24 cellular contexts compared by ENCODE assay signal in the genomic region with DNA sequence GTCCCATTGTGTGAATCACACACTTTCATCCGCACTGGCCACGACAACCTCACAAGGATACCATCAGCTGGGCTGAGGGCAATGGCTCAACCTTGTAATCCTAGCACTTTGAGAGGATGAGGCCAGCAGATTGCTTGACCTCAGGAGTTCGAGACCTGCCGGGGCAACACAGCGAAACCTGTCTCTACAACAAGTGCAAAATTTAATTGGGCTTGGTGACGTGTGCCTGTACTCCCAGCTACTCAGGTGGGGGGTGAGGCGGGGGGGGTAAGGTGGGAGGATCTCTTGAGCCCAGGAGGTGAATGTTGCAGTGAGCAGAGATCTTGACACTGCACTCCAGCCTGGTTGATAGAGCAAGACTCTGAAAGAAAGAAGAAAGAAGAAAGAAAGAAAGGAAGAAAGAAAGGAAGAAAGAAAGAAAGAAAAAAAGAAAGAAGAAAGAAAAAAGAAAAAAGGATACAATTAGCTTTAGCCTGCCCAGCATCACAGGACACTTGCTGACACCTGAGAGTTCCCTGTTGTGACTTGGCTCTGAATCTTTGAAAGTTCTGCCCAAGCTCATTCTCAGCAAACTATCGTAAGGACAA. TPM values are rescaled to one million over a fixed set of nuclear protein-coding genes. Genes with fewer than 3 reads are reported as not detected.
DNase-seq lines count a peak whose midpoint lies in the region; ATAC-seq and TF ChIP-seq lines count a peak whose summit lies in the region.
"Had no signal": no experiment of that assay in that cellular context is flagged by ENCODE, and none has a peak within 500 bp of the region (broad histone marks: within the 10 kb centered on the region; RNA-seq: fewer than 3 reads in every experiment).

No MANE protein-coding gene starts in this region.

- H3K9me3 Mint-ChIP-seq in nephron progenitor cell (peaks cover 18% of the 10 kb centered on the region), H9 (peaks cover 3 to 19% of the 10 kb centered on the region in 2 experiments; a peak in 3 of 5 replicates)
- no peaks in the 10 kb centered on the region for H3K9me3 Mint-ChIP-seq in stimulated activated naive B cell treated with anti-CD40 and anti-IgM and Interleukin-4, amounts not matched to agents 10 μg/mL and 1 μg/mL and 100 μg/mL, for 72 hours
- H3K9me3 Mint-ChIP-seq: CD8-positive, alpha-beta memory T cell; HFFc6; IgD-negative memory B cell had no signal

- H3K56ac ChIP-seq in H9 (ENCODE audit: insufficient read length, low read depth, low read length), result no peak overlapping the region

- H3K9me3 ChIP-seq in H9 (ENCODE audit: control insufficient read depth, low read depth, low read length), result peaks cover 6% of the 10 kb centered on the region
- H3K9me3 ChIP-seq: BE2C had no signal

- no peak overlapping the region for H3K23ac ChIP-seq in H9 (ENCODE audit: insufficient read length, low read depth, low read length)

- H3K79me2 ChIP-seq in H9 (ENCODE audit: insufficient read depth, low read length), result no peaks in the 10 kb centered on the region

- H4K91ac ChIP-seq in H9 (ENCODE audit: insufficient read length, low read depth, low read length), result no peak overlapping the region

- H3K4ac ChIP-seq in H9 (ENCODE audit: low read depth, low read length), result no peak overlapping the region

- no peak overlapping the region for H2BK20ac ChIP-seq in H9 (ENCODE audit: low read depth, low read length, poor library complexity, severe bottlenecking)

- H3K27me3 Mint-ChIP-seq in nephron progenitor cell (ENCODE audit: low read depth, poor library complexity) (peaks cover 100% of the 10 kb centered on the region), H9 (ENCODE audit: low read depth) (peaks cover 94% of the 10 kb centered on the region)
- peaks cover 65 to 89% of the 10 kb centered on the region in 2 donors for H3K27me3 Mint-ChIP-seq in stimulated activated naive B cell treated with anti-CD40 and anti-IgM and Interleukin-4, amounts not matched to agents 10 μg/mL and 1 μg/mL and 100 μg/mL, for 72 hours

- no peak overlapping the region for H2BK15ac ChIP-seq in H9 (ENCODE audit: low read depth, low read length)

- no peaks in the 10 kb centered on the region for H3K36me3 Mint-ChIP-seq in nephron progenitor cell (ENCODE audit: low read depth)
- no peaks in the 10 kb centered on the region for H3K36me3 Mint-ChIP-seq in stimulated activated naive B cell treated with anti-CD40 and anti-IgM and Interleukin-4, amounts not matched to agents 10 μg/mL and 1 μg/mL and 100 μg/mL, for 72 hours
- peaks cover 5 to 8% (median 5%) of the 10 kb centered on the region in 3 experiments for H3K36me3 Mint-ChIP-seq in H9 (ENCODE audit: insufficient read depth in 1 of 3, low read depth in 3 of 3)
- H3K36me3 Mint-ChIP-seq: CD4-positive, CD25-positive, alpha-beta regulatory T cell had no signal

- H3K18ac ChIP-seq in H9 (ENCODE audit: insufficient read length, low read depth, low read length), result no peak overlapping the region

- no peak overlapping the region for H3T11ph ChIP-seq in H9 (ENCODE audit: low read length)

- H2AFZ ChIP-seq in H9 (ENCODE audit: low read length), result no peak overlapping the region

- H3K27ac Mint-ChIP-seq in nephron progenitor cell (no peak overlapping the region), H9 (no peak overlapping the region)
- H3K27ac Mint-ChIP-seq in stimulated activated naive B cell treated with anti-CD40 and anti-IgM and Interleukin-4, amounts not matched to agents 10 μg/mL and 1 μg/mL and 100 μg/mL, for 72 hours, result peak overlapping the region; percentile 21
- H3K27ac Mint-ChIP-seq: CD4-positive, CD25-positive, alpha-beta regulatory T cell; HFFc6 had no signal

- H3K14ac ChIP-seq in H9 (ENCODE audit: insufficient read depth, low read length), result no peak overlapping the region

- peaks cover 59% of the 10 kb centered on the region for H3K27me3 ChIP-seq in H9 (ENCODE audit: insufficient read depth, low read length)

- no peak overlapping the region for H4K5ac ChIP-seq in H9 (ENCODE audit: insufficient read length, low read depth, low read length)

- H3K4me3 Mint-ChIP-seq in nephron progenitor cell (peak overlapping the region; percentile 14), H9 (no peak overlapping the region)
- no peak overlapping the region for H3K4me3 Mint-ChIP-seq in stimulated activated naive B cell treated with anti-CD40 and anti-IgM and Interleukin-4, amounts not matched to agents 10 μg/mL and 1 μg/mL and 100 μg/mL, for 72 hours
- H3K4me3 Mint-ChIP-seq: CD8-positive, alpha-beta memory T cell; HFFc6; IgD-negative memory B cell had no signal

- H3K79me1 ChIP-seq in H9 (ENCODE audit: insufficient read depth, low read depth, low read length, poor library complexity, severe bottlenecking), result no peaks in the 10 kb centered on the region

- no peak overlapping the region for H3K9ac ChIP-seq in H9 (ENCODE audit: extremely low read depth, insufficient read length, low read length)

- H3K23me2 ChIP-seq in H9 (ENCODE audit: insufficient read length, low read depth, low read length, poor library complexity, severe bottlenecking), result peaks cover 14% of the 10 kb centered on the region

- H3K27ac ChIP-seq in H9 (ENCODE audit: insufficient read length, low read depth, low read length), result no peak overlapping the region

- no peak overlapping the region for H2BK12ac ChIP-seq in H9 (ENCODE audit: insufficient read length, low read depth, low read length)

- H3K4me2 ChIP-seq in H9 (ENCODE audit: insufficient read depth, insufficient read length, low read length), result no peak overlapping the region

- no peak overlapping the region for H4K8ac ChIP-seq in H9 (replicated peaks; ENCODE audit: insufficient read length, low read depth, low read length)

- DNase-seq in NCI-H2171 treated with DMSO at 0.1 percent for 48 hours (lab: John Stamatoyannopoulos, UW) (peak; percentile 11), NCI-H2171 (lab: John Stamatoyannopoulos, UW) (no peak), RKO (ENCODE audit: low spot score) (peak; percentile 48), nephron progenitor cell (no peak), Ammon's horn (ENCODE audit: low spot score) (no peak), SKM-1 treated with dmso at 0.1 percent for 144 hours (lab: John Stamatoyannopoulos, UW; ENCODE audit: unreplicated experiment) (no peak), H9 (no peak)
- no peak for DNase-seq in stimulated activated naive B cell treated with anti-CD40 and anti-IgM and Interleukin-4, amounts not matched to agents 10 μg/mL and 1 μg/mL and 100 μg/mL, for 72 hours
- DNase-seq: BE2C; C1 segment of cervical spinal cord; CD4-positive, CD25-positive, alpha-beta regulatory T cell; CD8-positive, alpha-beta memory T cell; COR-L47; DMS 273 treated with DMSO at 0.1 percent for 48 hours; DMS53; DND-41; EL; HCEC 1CT; HFFc6 had no signal

- H3K4me1 Mint-ChIP-seq in nephron progenitor cell (peaks cover 36% of the 10 kb centered on the region), H9 (peaks cover 54 to 65% of the 10 kb centered on the region in 2 experiments)
- H3K4me1 Mint-ChIP-seq in stimulated activated naive B cell treated with anti-CD40 and anti-IgM and Interleukin-4, amounts not matched to agents 10 μg/mL and 1 μg/mL and 100 μg/mL, for 72 hours, result peaks cover 11 to 20% of the 10 kb centered on the region in 2 donors

- no peak for TF ChIP-seq CTCF in nephron progenitor cell (IDR thresholded peaks at IDR 0.05)
- TF ChIP-seq CTCF in H9 (conservative IDR thresholded peaks at IDR 0.05), result no peak

- no peak overlapping the region for H2BK5ac ChIP-seq in H9 (ENCODE audit: insufficient read length, low read length)

- H2AK5ac ChIP-seq in H9 (ENCODE audit: insufficient read length, low read length), result no peak overlapping the region

- H3K4me1 ChIP-seq in H9 (ENCODE audit: insufficient read depth, low read length), result no peaks in the 10 kb centered on the region; the same call in 1 of the 2 replicates
- H3K4me1 ChIP-seq: BE2C had no signal

- WGBS in H9 (ENCODE audit: extremely low coverage, insufficient read length, low lambda C conversion rate), result no CpG with 5 or more reads among the region's 8 CpGs

- no peak for ATAC-seq in stimulated activated naive B cell treated with anti-CD40 and anti-IgM and Interleukin-4, amounts not matched to agents 10 μg/mL and 1 μg/mL and 100 μg/mL, for 72 hours (replicated peaks)
- ATAC-seq: GM12878 had no signal

- H4K20me1 ChIP-seq in H9 (ENCODE audit: control insufficient read depth, insufficient read depth, insufficient read length), result no peaks in the 10 kb centered on the region

- H2BK120ac ChIP-seq in H9 (ENCODE audit: low read depth, low read length, poor library complexity, severe bottlenecking), result no peak overlapping the region

RNA-seq across cellular contexts. Expression of gene MT1E, which starts 5.2 kb away (rescaled TPM):
- total RNA-seq in H9 (2021), result 25.9 and 34.4 TPM in 2 replicates
- total RNA-seq: A172, G401, H4 had no signal

RNA-seq across cellular contexts. Expression of gene MT2A, which starts 12.0 kb away (rescaled TPM):
- 63.1 and 72.5 TPM in 2 replicates for total RNA-seq in H9 (2021)
- total RNA-seq: G401 had no signal

RNA-seq across cellular contexts. Expression of gene MT1M, which starts 12.1 kb away (rescaled TPM):
- 1.4 and 2.5 TPM in 2 replicates for total RNA-seq in H9 (2021)
- total RNA-seq: A172; CD4-positive, CD25-positive, alpha-beta regulatory T cell; CD8-positive, alpha-beta memory T cell; G401; GM12878; H4 had no signal

RNA-seq across cellular contexts. Expression of gene MT1A, which starts 18.1 kb away (rescaled TPM):
- 0.68 TPM in 1 of 2 replicates, not detected in the other for total RNA-seq in H9 (2021)
- total RNA-seq: A172; CD4-positive, CD25-positive, alpha-beta regulatory T cell; G401; GM12878; H4 had no signal

RNA-seq across cellular contexts. Expression of gene MT3, which starts 31.1 kb away (rescaled TPM):
- 0.61 TPM in 1 of 2 replicates, not detected in the other for total RNA-seq in H9 (2021)
- total RNA-seq: A172; CD4-positive, CD25-positive, alpha-beta regulatory T cell; G401; GM12878; H4; HFFc6 had no signal

Comparison
In these comparisons a context has a peak if more than half of its experiments do, and no peak if none do; other contexts are left out.
1. DNase-seq: peak in NCI-H2171 treated with DMSO at 0.1 percent for 48 hours (single experiment) and RKO (single experiment); none in NCI-H2171 (single experiment), nephron progenitor cell (single experiment), stimulated activated naive B cell treated with anti-CD40 and anti-IgM and Interleukin-4, amounts not matched to agents 10 μg/mL and 1 μg/mL and 100 μg/mL, for 72 hours (single experiment), Ammon's horn (single experiment), SKM-1 treated with dmso at 0.1 percent for 144 hours (single experiment) and H9 (single experiment).